ENCODE assay signal across 25 cellular contexts in the genomic region with DNA sequence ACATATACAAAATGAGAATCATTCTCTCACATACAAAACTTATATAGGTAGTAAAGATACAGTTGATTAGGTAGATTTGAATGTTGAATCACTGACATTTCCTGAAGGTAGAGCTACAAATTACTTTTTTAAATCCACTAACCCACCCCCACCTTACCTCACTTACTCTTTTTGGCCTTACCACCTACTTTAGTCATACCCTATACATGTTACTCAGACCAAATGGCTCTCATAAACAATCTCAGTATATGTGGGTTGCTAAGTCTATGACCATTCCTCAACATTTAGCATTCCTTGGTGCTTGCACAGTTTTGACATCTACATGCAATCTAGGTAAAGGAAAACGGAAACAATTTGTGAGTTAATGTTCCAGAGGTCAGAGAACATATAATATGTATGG.
"Had no signal": no experiment of that assay in that cellular context is flagged by ENCODE, and none has a peak within 500 bp of the region (broad histone marks: within the 10 kb centered on the region; RNA-seq: fewer than 3 reads in every experiment).

No MANE protein-coding gene starts in this region.

- H3K4me3 ChIP-seq: esophagus squamous epithelium, lung, prostate gland, right lobe of liver, spleen had no signal

- H3K27ac Mint-ChIP-seq: dendritic cell treated with granulocyte-macrophage colony-stimulating factor and Interleukin-4, amounts not matched to agents 40 ng/mL and 50 ng/mL, for 4 days; effector memory CD8-positive, alpha-beta T cell; immature natural killer cell; nephron; stimulated activated naive B cell treated with anti-CD40 and anti-IgM and Interleukin-4, amounts not matched to agents 10 μg/mL and 1 μg/mL and 100 μg/mL, for 72 hours; type B pancreatic cell had no signal

- H3K36me3 ChIP-seq: prostate gland, right lobe of liver, spleen had no signal

- H3K36me3 Mint-ChIP-seq: immature natural killer cell; naive B cell; stimulated activated naive B cell treated with anti-CD40 and anti-IgM and Interleukin-4, amounts not matched to agents 10 μg/mL and 1 μg/mL and 100 μg/mL, for 72 hours had no signal

- H3K4me3 Mint-ChIP-seq: dendritic cell treated with granulocyte-macrophage colony-stimulating factor and Interleukin-4, amounts not matched to agents 40 ng/mL and 50 ng/mL, for 4 days; effector memory CD8-positive, alpha-beta T cell; immature natural killer cell; naive B cell; nephron; stimulated activated naive B cell treated with anti-CD40 and anti-IgM and Interleukin-4, amounts not matched to agents 10 μg/mL and 1 μg/mL and 100 μg/mL, for 72 hours; type B pancreatic cell had no signal

- H3K27me3 ChIP-seq: esophagus squamous epithelium, right lobe of liver, spleen had no signal

- H3K4me1 Mint-ChIP-seq: naive B cell, nephron had no signal

- H3K4me1 ChIP-seq: esophagus squamous epithelium, parathyroid adenoma, prostate gland, right lobe of liver had no signal

- H3K27ac ChIP-seq: esophagus squamous epithelium, parathyroid adenoma, prostate gland, right lobe of liver, spleen had no signal

- DNase-seq: effector memory CD8-positive, alpha-beta T cell; esophagus squamous epithelium; foreskin fibroblast; immature natural killer cell; left cardiac atrium; left ventricle myocardium superior; mesenchymal stem cell; midbrain; naive B cell; retina; right lobe of liver; spleen; stimulated activated CD4-positive, alpha-beta T cell treated with anti-CD3 and anti-CD28 coated beads, Interleukin-15, amount 100 ng/mL, for 24 hours; stimulated activated CD4-positive, alpha-beta T cell treated with anti-CD3 and anti-CD28 coated beads, Interleukin-1b, Interleukin-23, amount 100 ng/mL, for 48 hours; stimulated activated CD4-positive, alpha-beta T cell treated with anti-CD3 and anti-CD28 coated beads, Interleukin-4, amount 100 ng/mL, for 24 hours; stimulated activated naive B cell treated with anti-CD40 and anti-IgM and Interleukin-4, amounts not matched to agents 10 μg/mL and 1 μg/mL and 100 μg/mL, for 72 hours had no signal

- FAIRE-seq: colon, keratinocyte, urothelium cell line had no signal

- H3K27me3 Mint-ChIP-seq: dendritic cell treated with granulocyte-macrophage colony-stimulating factor and Interleukin-4, amounts not matched to agents 40 ng/mL and 50 ng/mL, for 4 days; effector memory CD8-positive, alpha-beta T cell; stimulated activated naive B cell treated with anti-CD40 and anti-IgM and Interleukin-4, amounts not matched to agents 10 μg/mL and 1 μg/mL and 100 μg/mL, for 72 hours; type B pancreatic cell had no signal

- ATAC-seq: effector memory CD8-positive, alpha-beta T cell; left cardiac atrium; left ventricle myocardium superior; right lobe of liver; stimulated activated naive B cell treated with anti-CD40 and anti-IgM and Interleukin-4, amounts not matched to agents 10 μg/mL and 1 μg/mL and 100 μg/mL, for 72 hours had no signal

- H3K9me3 Mint-ChIP-seq: dendritic cell treated with granulocyte-macrophage colony-stimulating factor and Interleukin-4, amounts not matched to agents 40 ng/mL and 50 ng/mL, for 4 days; effector memory CD8-positive, alpha-beta T cell; naive B cell; nephron; stimulated activated naive B cell treated with anti-CD40 and anti-IgM and Interleukin-4, amounts not matched to agents 10 μg/mL and 1 μg/mL and 100 μg/mL, for 72 hours; type B pancreatic cell had no signal

- H3K9me3 ChIP-seq: esophagus squamous epithelium, prostate gland, right lobe of liver, spleen had no signal
